In genomic region chr2:62489162-62489561, GRCh38 we compare ENCODE assay signal across 1 cellular context.
TF ChIP-seq lines count a peak whose summit lies in the region.

No MANE protein-coding gene starts in this region.

TF ChIP-seq in K562, 482 proteins besides CTCF, POLR2A, EP300 and RAD21 (continued from another document):
- no peak for TF ChIP-seq CREB3 (tag; conservative IDR thresholded peaks at IDR 0.05; ENCODE audit: low read depth)
- no peak for TF ChIP-seq THRAP3 (IDR thresholded peaks at IDR 0.05; ENCODE audit: borderline replicate concordance)
- TF ChIP-seq ZNF133 (CRISPR knock-in tag; IDR thresholded peaks at IDR 0.05): no peak
